In genomic region chr16:11484691-11485258, GRCh38 we compare ENCODE assay signal across 25 cellular contexts.
A peak's percentile ranks its signal among the peaks of the same experiment; 100 is the strongest.
DNase-seq lines count a peak whose midpoint lies in the region; ATAC-seq, FAIRE-seq and TF ChIP-seq lines count a peak whose summit lies in the region.
"Had no signal": no experiment of that assay in that cellular context is flagged by ENCODE, and none has a peak within 500 bp of the region (broad histone marks: within the 10 kb centered on the region; RNA-seq: fewer than 3 reads in every experiment).

No MANE protein-coding gene starts in this region.

- peak overlapping the region; percentile 43 for H2BK5ac ChIP-seq in IMR-90 (ENCODE audit: low read depth, low read length, poor library complexity, severe bottlenecking)

- H3K4ac ChIP-seq in IMR-90 (ENCODE audit: low read depth, low read length), result peak overlapping the region; percentile 50

- BruUV-seq in IMR-90 (replicated peaks; lab: Mats Ljungman, UMichigan) (no TSS peak), HepG2 (replicated peaks; lab: Mats Ljungman, UMichigan) (no TSS peak)

- peak overlapping the region; percentile 51; the same call in 1 of the 2 replicates for H2BK20ac ChIP-seq in IMR-90 (ENCODE audit: low read depth, low read length)

- DNase-seq in AG08396 (ENCODE audit: low spot score), result peak; percentile 58
- peak; percentile 73 for DNase-seq in IMR-90
- DNase-seq in dermis blood vessel endothelial cell, result peak; percentile 92
- no peak for DNase-seq in HepG2 (ENCODE audit: low spot score)
- no peak for DNase-seq in SHP77 (lab: John Stamatoyannopoulos, UW)
- no peak for DNase-seq in activated T-cell treated with anti-CD3 and anti-CD28 coated beads, Interleukin-2, amount 50 U/mL, for 72 hours
- DNase-seq: activated CD4-positive, alpha-beta T cell treated with anti-CD3 and anti-CD28 coated beads for 36 hours; activated CD8-positive, alpha-beta memory T cell treated with anti-CD3 and anti-CD28 coated beads for 24 hours; activated naive CD4-positive, alpha-beta T cell treated with anti-CD3 and anti-CD28 coated beads, Interleukin-2, amount 10 ng/mL, durations not matched to agents 7 days and 5 days; activated T-cell treated with anti-CD3 and anti-CD28 coated beads, Interleukin-2, amount 50 U/mL, for 48 hours; amygdala; C1 segment of cervical spinal cord; cerebellar nuclear complex; effector memory CD4-positive, alpha-beta T cell; head of caudate nucleus; left ventricle myocardium superior; NCI-H1092 treated with DMSO at 0.1 percent for 48 hours; NCI-H2029; NCI-H446; nephron progenitor cell; upper lobe of right lung had no signal

- H3K4me2 ChIP-seq in IMR-90 (ENCODE audit: low read depth, low read length) (no peak overlapping the region), HepG2 (ENCODE audit: low read depth, low read length) (0 out of 2 replicates have a peak overlapping the region, but pooled peaks have one; percentile 19)

- H3K4me3 Mint-ChIP-seq in activated T-cell treated with anti-CD3 and anti-CD28 coated beads, Interleukin-2, amount 50 U/mL, for 72 hours, result no peak overlapping the region
- H3K4me3 Mint-ChIP-seq: activated CD4-positive, alpha-beta T cell treated with anti-CD3 and anti-CD28 coated beads for 36 hours; activated naive CD4-positive, alpha-beta T cell treated with anti-CD3 and anti-CD28 coated beads, Interleukin-2, amount 10 ng/mL, durations not matched to agents 7 days and 5 days; nephron progenitor cell had no signal

- intact Hi-C loops in IMR-90 (cut with micrococcal nuclease), result no loop called here
- intact Hi-C loops in HepG2 (cut with micrococcal nuclease; ENCODE audit: unreplicated experiment), result no loop called here

- no peak overlapping the region for H3K23ac ChIP-seq in IMR-90 (ENCODE audit: low read depth, low read length)

- H3K36me3 ChIP-seq in IMR-90 (ENCODE audit: control insufficient read depth, insufficient read depth, low read length) (no peaks in the 10 kb centered on the region), HepG2 (replicated peaks in 1 of 2; ENCODE audit: control insufficient read depth in 1 of 2, insufficient read depth in 2 of 2, low read length in 2 of 2) (no peaks in the 10 kb centered on the region)
- H3K36me3 ChIP-seq: upper lobe of right lung had no signal

- H3K27me3 ChIP-seq in IMR-90 (ENCODE audit: control insufficient read depth, insufficient read depth, low read length) (no peaks in the 10 kb centered on the region), HepG2 (ENCODE audit: control insufficient read depth in 1 of 2, insufficient read depth in 2 of 2, low read length in 2 of 2) (no peaks in the 10 kb centered on the region)
- H3K27me3 ChIP-seq: upper lobe of right lung had no signal

- peak overlapping the region; percentile 29 to 85; a peak in 3 of 4 replicates for H4K8ac ChIP-seq in IMR-90 (ENCODE audit: low read depth in 2 of 2, low read length in 2 of 2)

- H3K36me3 Mint-ChIP-seq in activated T-cell treated with anti-CD3 and anti-CD28 coated beads, Interleukin-2, amount 50 U/mL, for 72 hours (ENCODE audit: insufficient read depth in 2 of 2), result peaks cover 19 to 28% of the 10 kb centered on the region in 2 donors
- H3K36me3 Mint-ChIP-seq: activated naive CD4-positive, alpha-beta T cell treated with anti-CD3 and anti-CD28 coated beads, Interleukin-2, amount 10 ng/mL, durations not matched to agents 7 days and 5 days had no signal

- no peak overlapping the region for H3K27ac Mint-ChIP-seq in activated T-cell treated with anti-CD3 and anti-CD28 coated beads, Interleukin-2, amount 50 U/mL, for 72 hours
- H3K27ac Mint-ChIP-seq: activated CD4-positive, alpha-beta T cell treated with anti-CD3 and anti-CD28 coated beads for 36 hours; activated naive CD4-positive, alpha-beta T cell treated with anti-CD3 and anti-CD28 coated beads, Interleukin-2, amount 10 ng/mL, durations not matched to agents 7 days and 5 days; nephron progenitor cell had no signal

- H3K79me2 ChIP-seq in HepG2 (ENCODE audit: insufficient read depth, low read length), result no peaks in the 10 kb centered on the region

- H3K18ac ChIP-seq in IMR-90 (ENCODE audit: low read depth, low read length), result peak overlapping the region; percentile 69; the same call in 1 of the 2 replicates

- CTCF ChIA-PET in IMR-90 (lab: Yijun Ruan, JAX), result interaction anchor here (1.5 kb wide), 1 partner anchor 10 kb away, joined by 4 read pairs; no protein-coding TSS in a partner anchor
- CTCF ChIA-PET in HepG2 (lab: Yijun Ruan, JAX; ENCODE audit: low intra/inter-chr PET ratio, low total read pairs), result no interaction called here

- TF ChIP-seq RAD21 in IMR-90 (IDR thresholded peaks at IDR 0.05; ENCODE audit: low read length), result no peak
- no peak for TF ChIP-seq RAD21 in HepG2 (CRISPR knock-in tag; IDR thresholded peaks at IDR 0.05)

- FAIRE-seq in HepG2 (lab: Jason Lieb, UNC), result no peak

- peak overlapping the region; percentile 58 for H2BK120ac ChIP-seq in IMR-90 (ENCODE audit: low read depth, low read length)

- peaks cover 12 to 25% of the 10 kb centered on the region in 2 donors for H3K9me3 Mint-ChIP-seq in activated T-cell treated with anti-CD3 and anti-CD28 coated beads, Interleukin-2, amount 50 U/mL, for 72 hours

- peak overlapping the region; percentile 85 for H2AFZ ChIP-seq in IMR-90 (replicated peaks; ENCODE audit: low read length, poor library complexity)
- H2AFZ ChIP-seq in HepG2 (ENCODE audit: low read length), result no peak overlapping the region

- H4K91ac ChIP-seq in IMR-90 (ENCODE audit: insufficient read depth, low read depth, low read length), result no peak overlapping the region; the same call in 1 of the 2 replicates

- POLR2A ChIA-PET in IMR-90 (lab: Charles Lee; ENCODE audit: unreplicated experiment), result no interaction called here
- POLR2A ChIA-PET in HepG2 (lab: Yijun Ruan, JAX), result interaction anchor here (1.2 kb wide), 1 partner anchor 542 kb away, joined by 3 read pairs; the partner anchor contains the start of gene DEXI

- H3K27ac ChIP-seq in IMR-90 (ENCODE audit: insufficient read depth, low read length), result 0 out of 2 replicates have a peak overlapping the region, but pooled peaks have one; percentile 14
- H3K27ac ChIP-seq in HepG2 (ENCODE audit: extremely low read length, insufficient read depth, low read length), result no peak overlapping the region
- H3K27ac ChIP-seq: upper lobe of right lung had no signal

- TF ChIP-seq CTCF in IMR-90 (conservative IDR thresholded peaks at IDR 0.05; ENCODE audit: low read depth, low read length) (no peak), HepG2 (CRISPR knock-in tag; IDR thresholded peaks at IDR 0.05) (no peak)

- no peaks in the 10 kb centered on the region for H3K79me1 ChIP-seq in IMR-90 (ENCODE audit: low read depth in 1 of 2, low read length in 2 of 2)

- H3K9me1 ChIP-seq in IMR-90 (ENCODE audit: insufficient read depth, low read length), result 0 out of 2 replicates have a peak, but pooled peaks cover 3% of the 10 kb centered on the region

- H3K27me3 Mint-ChIP-seq in activated T-cell treated with anti-CD3 and anti-CD28 coated beads, Interleukin-2, amount 50 U/mL, for 72 hours (ENCODE audit: low read depth), result no peaks in the 10 kb centered on the region
- H3K27me3 Mint-ChIP-seq: activated CD4-positive, alpha-beta T cell treated with anti-CD3 and anti-CD28 coated beads for 36 hours; activated naive CD4-positive, alpha-beta T cell treated with anti-CD3 and anti-CD28 coated beads, Interleukin-2, amount 10 ng/mL, durations not matched to agents 7 days and 5 days had no signal

- H3K9ac ChIP-seq in IMR-90 (ENCODE audit: low read depth, low read length) (no peak overlapping the region), HepG2 (ENCODE audit: insufficient read depth, low read depth, low read length) (no peak overlapping the region)

- WGBS in IMR-90 (ENCODE audit: extremely low coverage in 2 of 2, insufficient read length in 1 of 2), 2 experiments, result no CpG with 5 or more reads among the region's 8 CpGs
- WGBS in HepG2 (ENCODE audit: low lambda C conversion rate), result 25% methylated on average over 5 of the region's 8 CpGs

- H2AK5ac ChIP-seq in IMR-90 (ENCODE audit: low read depth, low read length), result peak overlapping the region; percentile 66

- TF ChIP-seq EP300 in HepG2 (IDR thresholded peaks at IDR 0.05; ENCODE audit: low read depth in 2 of 2, low read length in 2 of 2) (no peak), HepG2 (CRISPR knock-in tag; IDR thresholded peaks at IDR 0.05; ENCODE audit: borderline replicate concordance) (no peak)

- dilution Hi-C loops in IMR-90 (cut with HindIII; ENCODE audit: low sequenced_read_pairs, unreplicated experiment), result no loop called here

- H2AK9ac ChIP-seq in IMR-90 (replicated peaks; ENCODE audit: low read depth, low read length, poor library complexity), result no peak overlapping the region

- in situ Hi-C loops in IMR-90 (cut with MboI; ENCODE audit: low sequenced_read_pairs) (no loop called here), HepG2 (cut with HindIII; ENCODE audit: extremely low pct_ligation_motif_present, low pct_unique_long_range_greater_than_20kb) (no loop called here)

- H3K56ac ChIP-seq in IMR-90 (ENCODE audit: extremely low read depth, insufficient read depth, low read length), result no peak overlapping the region

- H3K14ac ChIP-seq in IMR-90 (replicated peaks; ENCODE audit: low read depth, low read length), result peak overlapping the region; percentile 69; the same call in 1 of the 2 replicates

- peak; percentile 55; the same call in 1 of the 2 replicates for ATAC-seq in IMR-90 (ENCODE audit: low read depth)
- peak; percentile 26; the same call in 2 of the 3 replicates for ATAC-seq in HepG2
- ATAC-seq in HG03025 (IDR thresholded peaks at IDR 0.05; ENCODE audit: low FRiP score, unreplicated experiment), result no peak
- ATAC-seq in activated T-cell treated with anti-CD3 and anti-CD28 coated beads, Interleukin-2, amount 50 U/mL, for 72 hours (replicated peaks in 1 of 2), result no peak
- no peak for ATAC-seq in HG02678 (IDR thresholded peaks at IDR 0.05; ENCODE audit: unreplicated experiment)
- ATAC-seq: activated CD4-positive, alpha-beta T cell treated with anti-CD3 and anti-CD28 coated beads for 36 hours; HCT116; left ventricle myocardium superior; mucosa of descending colon; upper lobe of right lung had no signal

- H3K4me1 ChIP-seq in IMR-90 (ENCODE audit: control insufficient read depth, insufficient read depth, low read length) (peaks cover 3% of the 10 kb centered on the region; the same call in 1 of the 2 replicates), HepG2 (ENCODE audit: insufficient read depth, low read length) (peaks cover 39% of the 10 kb centered on the region)
- H3K4me1 ChIP-seq: upper lobe of right lung had no signal

- H4K20me1 ChIP-seq in IMR-90 (ENCODE audit: insufficient read depth, low read length) (no peaks in the 10 kb centered on the region), HepG2 (ENCODE audit: insufficient read depth, low read length) (no peaks in the 10 kb centered on the region)

- H3K9me3 ChIP-seq in IMR-90 (ENCODE audit: control insufficient read depth, insufficient read depth, low read length) (no peaks in the 10 kb centered on the region; the same call in 1 of the 2 replicates), HepG2 (ENCODE audit: low read length) (no peaks in the 10 kb centered on the region)
- H3K9me3 ChIP-seq: upper lobe of right lung had no signal

- H3K4me3 ChIP-seq in IMR-90 (ENCODE audit: insufficient read depth, low read depth, low read length) (no peak overlapping the region), HepG2 (replicated peaks in 1 of 3; ENCODE audit: insufficient read depth in 1 of 3, low read depth in 2 of 3, low read length in 3 of 3) (no peak overlapping the region)
- H3K4me3 ChIP-seq: mucosa of descending colon, upper lobe of right lung had no signal

- H4K5ac ChIP-seq in IMR-90 (ENCODE audit: low read depth, low read length), result peak overlapping the region; percentile 77; the same call in 1 of the 2 replicates

- H2BK15ac ChIP-seq in IMR-90 (ENCODE audit: low read depth, low read length), result peak overlapping the region; percentile 74; the same call in 2 of the 3 replicates

- no peaks in the 10 kb centered on the region for H3K4me1 Mint-ChIP-seq in activated T-cell treated with anti-CD3 and anti-CD28 coated beads, Interleukin-2, amount 50 U/mL, for 72 hours (ENCODE audit: low read depth)
- H3K4me1 Mint-ChIP-seq: activated CD4-positive, alpha-beta T cell treated with anti-CD3 and anti-CD28 coated beads for 36 hours; activated naive CD4-positive, alpha-beta T cell treated with anti-CD3 and anti-CD28 coated beads, Interleukin-2, amount 10 ng/mL, durations not matched to agents 7 days and 5 days; nephron progenitor cell had no signal

- TF ChIP-seq POLR2A in IMR-90 (IDR thresholded peaks at IDR 0.05; ENCODE audit: low read depth, low read length) (no peak), HepG2 (IDR thresholded peaks at IDR 0.05; ENCODE audit: insufficient read depth in 1 of 2, low read depth in 2 of 2, low read length in 2 of 2) (no peak)

Comparison
In these comparisons a context has a peak if more than half of its experiments do, and no peak if none do; other contexts are left out.
1. DNase-seq: peak in AG08396 (single experiment), IMR-90 (single experiment) and dermis blood vessel endothelial cell (single experiment); none in HepG2 (single experiment), SHP77 (0 of 2) and activated T-cell treated with anti-CD3 and anti-CD28 coated beads, Interleukin-2, amount 50 U/mL, for 72 hours (0 of 2).
2. ATAC-seq: peak in IMR-90 (single experiment) and HepG2 (single experiment); none in HG03025 (single experiment), activated T-cell treated with anti-CD3 and anti-CD28 coated beads, Interleukin-2, amount 50 U/mL, for 72 hours (0 of 2) and HG02678 (single experiment).